8 cellular contexts compared by ENCODE assay signal in the genomic region with DNA sequence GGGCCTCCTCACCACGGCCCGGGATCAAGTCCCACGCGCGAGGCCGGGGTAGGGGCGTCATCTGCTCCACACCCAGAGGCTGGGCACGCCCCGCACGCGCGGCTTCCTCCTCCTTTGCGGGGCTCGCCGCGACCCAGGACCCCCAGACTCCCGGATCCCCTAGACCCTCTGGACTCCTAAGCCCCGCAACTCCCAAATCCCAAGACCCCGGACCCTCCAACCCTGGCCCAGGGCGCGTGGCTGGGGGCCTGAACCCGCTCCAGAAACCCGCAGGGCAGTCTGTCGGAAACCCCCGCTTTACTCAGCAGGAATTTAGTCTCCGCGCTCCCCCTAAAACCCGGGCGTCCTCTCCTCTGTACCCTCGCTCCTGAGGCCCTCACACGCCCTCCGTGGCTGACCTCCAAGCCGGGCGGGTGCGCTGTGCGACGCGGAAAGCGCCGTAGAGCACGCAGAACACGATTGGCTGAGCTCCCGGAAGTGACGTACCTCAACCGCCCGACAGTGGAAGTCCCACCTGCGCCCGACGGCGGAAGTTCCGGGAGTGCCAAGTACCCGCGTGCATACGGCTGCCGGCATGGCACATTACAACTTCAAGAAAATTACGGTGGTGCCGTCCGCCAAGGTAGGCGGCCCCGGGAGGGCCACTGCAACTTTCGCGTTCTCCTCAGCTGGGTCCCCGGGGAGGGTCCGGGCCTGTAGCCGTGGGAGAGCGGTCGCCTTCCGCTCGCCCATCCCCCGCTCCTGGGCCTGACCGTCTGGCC. TPM values are rescaled to one million over a fixed set of nuclear protein-coding genes. Genes with fewer than 3 reads are reported as not detected.
A peak's percentile ranks its signal among the peaks of the same experiment; 100 is the strongest.
DNase-seq lines count a peak whose midpoint lies in the region; ATAC-seq and TF ChIP-seq lines count a peak whose summit lies in the region.

A gene (plus strand): TSS at position 529 of the 761 bp plus-strand sequence. CDS start 46 bp downstream, at position 575.

- peak in 4 of 6 experiments; percentile 13 to 18 (median 18) for TF ChIP-seq CTCF in Peyer's patch (IDR thresholded peaks at IDR 0.05)
- TF ChIP-seq CTCF in esophagus squamous epithelium (IDR thresholded peaks at IDR 0.05), result peak in 1 of 6 experiments; percentile 33

- peak within 1 kb of the TSS; percentile 96 for H3K27ac Mint-ChIP-seq in activated T-cell treated with anti-CD3 and anti-CD28 coated beads, Interleukin-2, amount 50 U/mL, for 72 hours

- H3K4me1 ChIP-seq in Peyer's patch (peaks cover 0 to 25% (median 8%) of the 10 kb centered on the region in 4 donors), esophagus squamous epithelium (peaks cover 14 to 48% (median 30%) of the 10 kb centered on the region in 3 donors)

- H3K27ac ChIP-seq in Peyer's patch, result peak within 1 kb of the TSS; percentile 81 to 88 (median 86)
- H3K27ac ChIP-seq in esophagus squamous epithelium, result peak within 1 kb of the TSS; percentile 95 to 99 (median 96)

- DNase-seq in DMS79 treated with DMSO at 0.1 percent for 48 hours (lab: John Stamatoyannopoulos, UW) (peak; percentile 78), KBM-7 (peak; percentile 95), Peyer's patch (peak; percentile 97 to 99 (median 98)), esophagus squamous epithelium (lab: John Stamatoyannopoulos, UW) (peak; percentile 88), myocyte (ENCODE audit: low read depth) (peak; percentile 98)
- DNase-seq in activated T-cell treated with anti-CD3 and anti-CD28 coated beads, Interleukin-2, amount 50 U/mL, for 72 hours, result peak; percentile 97 to 98
- DNase-seq in stimulated activated CD8-positive, alpha-beta memory T cell treated with anti-CD3 and anti-CD28 coated beads, Interleukin-7, amount 100 ng/mL, for 48 hours (ENCODE audit: extremely low read depth in 1 of 2, low read depth in 1 of 2), result peak; percentile 89 to 97

- in situ Hi-C loops in KBM-7 (cut with MboI; ENCODE audit: low pct_unique_long_range_greater_than_20kb, low sequenced_read_pairs), result no loop called here

- no peaks in the 10 kb centered on the region for H3K9me3 ChIP-seq in Peyer's patch
- no peaks in the 10 kb centered on the region for H3K9me3 ChIP-seq in esophagus squamous epithelium

- H3K9me3 Mint-ChIP-seq in activated T-cell treated with anti-CD3 and anti-CD28 coated beads, Interleukin-2, amount 50 U/mL, for 72 hours, result no peaks in the 10 kb centered on the region

- 0% methylated on average over 2 of the region's 71 CpGs; no CpG with 5 or more reads in 1 of the 2 donors for WGBS in esophagus squamous epithelium, 2 donors

- H3K36me3 Mint-ChIP-seq in activated T-cell treated with anti-CD3 and anti-CD28 coated beads, Interleukin-2, amount 50 U/mL, for 72 hours (ENCODE audit: insufficient read depth in 2 of 2), result peaks cover 1 to 11% of the 10 kb centered on the region in 2 donors

- no peaks in the 10 kb centered on the region for H3K27me3 Mint-ChIP-seq in activated T-cell treated with anti-CD3 and anti-CD28 coated beads, Interleukin-2, amount 50 U/mL, for 72 hours (ENCODE audit: low read depth)

- peaks cover 40% of the 10 kb centered on the region for H3K4me1 Mint-ChIP-seq in activated T-cell treated with anti-CD3 and anti-CD28 coated beads, Interleukin-2, amount 50 U/mL, for 72 hours (ENCODE audit: low read depth)

- intact Hi-C loops in esophagus squamous epithelium (cut with DNase I), result no loop called here

- peak; percentile 96 for ATAC-seq in GM21717 (IDR thresholded peaks at IDR 0.05; ENCODE audit: unreplicated experiment)
- peak; percentile 98 for ATAC-seq in activated T-cell treated with anti-CD3 and anti-CD28 coated beads, Interleukin-2, amount 50 U/mL, for 72 hours (replicated peaks in 1 of 2)

- H3K4me3 Mint-ChIP-seq in activated T-cell treated with anti-CD3 and anti-CD28 coated beads, Interleukin-2, amount 50 U/mL, for 72 hours, result peak within 1 kb of the TSS; percentile 95 to 98

- H3K27me3 ChIP-seq in Peyer's patch, result no peaks in the 10 kb centered on the region
- no peaks in the 10 kb centered on the region for H3K27me3 ChIP-seq in esophagus squamous epithelium

- TF ChIP-seq POLR2A in Peyer's patch (IDR thresholded peaks at IDR 0.05) (peak; percentile 73 to 83), esophagus squamous epithelium (IDR thresholded peaks at IDR 0.05) (peak in 3 of 4 donors; percentile 78 to 86 (median 80))

- H3K4me3 ChIP-seq in Peyer's patch, result peak within 1 kb of the TSS; percentile 78 to 95 (median 82)
- peak within 1 kb of the TSS; percentile 77 to 100 (median 95) for H3K4me3 ChIP-seq in esophagus squamous epithelium

- H3K36me3 ChIP-seq in Peyer's patch (peaks cover 0 to 4% (median 0%) of the 10 kb centered on the region in 3 donors), esophagus squamous epithelium (peaks cover 0 to 10% (median 3%) of the 10 kb centered on the region in 3 donors)

RNA-seq across cellular contexts. Expression of the gene that starts here (rescaled TPM):
- total RNA-seq in Peyer's patch, result 100 to 1,000 TPM in 1 of 4 donors, 10 to 100 TPM in 3; 16.9 to 196 (median 22.6) TPM
- total RNA-seq in activated T-cell treated with anti-CD3 and anti-CD28 coated beads, Interleukin-2, amount 50 U/mL, for 72 hours, result 10 to 100 TPM; 76.9 to 78.1 TPM
- 10 to 100 TPM; 10.2 to 35.1 (median 23.1) TPM for total RNA-seq in esophagus squamous epithelium
- 55.8 and 57.4 TPM in 2 replicates for total RNA-seq in myocyte
- 43.3 TPM for polyA plus RNA-seq in myocyte (2012)

Comparison
In these comparisons a context has a peak if more than half of its experiments do, and no peak if none do; other contexts are left out.
1. Peak in every context shown above with its lines: DNase-seq, ATAC-seq, H3K4me3 ChIP-seq and H3K27ac ChIP-seq.